In the genomic region with DNA sequence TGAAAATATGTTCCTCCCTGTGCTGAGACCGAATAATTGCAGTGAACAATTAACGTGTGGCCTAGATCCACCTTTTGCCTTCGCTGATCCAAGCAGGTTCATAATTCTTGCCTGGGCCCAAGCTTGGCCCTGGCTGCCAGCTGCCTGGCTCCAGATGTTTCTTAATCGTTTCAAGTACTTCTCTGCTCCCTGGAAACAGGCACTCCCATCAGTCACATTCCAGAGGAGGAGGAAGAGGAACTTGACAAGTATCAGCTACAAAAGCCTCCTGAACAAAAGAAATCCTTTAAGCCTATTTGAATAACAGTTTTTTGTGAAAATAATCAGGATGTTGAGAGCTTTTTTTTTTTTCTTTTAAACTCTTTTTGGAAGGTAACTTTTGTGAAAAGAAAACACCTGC, we compare ENCODE assay signal across 1 cellular context.
TF ChIP-seq lines count a peak whose summit lies in the region.

No MANE protein-coding gene starts in this region.

TF ChIP-seq in HepG2, 621 proteins besides CTCF, POLR2A, EP300 and RAD21:
- TF ChIP-seq, protein P1, sequence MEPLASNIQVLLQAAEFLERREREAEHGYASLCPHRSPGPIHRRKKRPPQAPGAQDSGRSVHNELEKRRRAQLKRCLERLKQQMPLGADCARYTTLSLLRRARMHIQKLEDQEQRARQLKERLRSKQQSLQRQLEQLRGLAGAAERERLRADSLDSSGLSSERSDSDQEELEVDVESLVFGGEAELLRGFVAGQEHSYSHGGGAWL (CRISPR knock-in tag; IDR thresholded peaks at IDR 0.05) = no peak
- no peak for TF ChIP-seq CREB1 (IDR thresholded peaks at IDR 0.05)
- TF ChIP-seq CREB1 (CRISPR knock-in tag; IDR thresholded peaks at IDR 0.05) = no peak
- TF ChIP-seq ZNF547 (CRISPR knock-in tag; IDR thresholded peaks at IDR 0.05) = no peak
- no peak for TF ChIP-seq YEATS2 (CRISPR knock-in tag; IDR thresholded peaks at IDR 0.05; ENCODE audit: borderline replicate concordance)
- no peak for TF ChIP-seq ZFX (CRISPR knock-in tag; IDR thresholded peaks at IDR 0.05; ENCODE audit: low read depth)
- no peak for TF ChIP-seq POLR2AphosphoS5 (IDR thresholded peaks at IDR 0.05; ENCODE audit: low read depth, low read length)
- no peak for TF ChIP-seq KDM2A (CRISPR knock-in tag; IDR thresholded peaks at IDR 0.05; ENCODE audit: borderline replicate concordance, low read depth)
- TF ChIP-seq, protein P2, sequence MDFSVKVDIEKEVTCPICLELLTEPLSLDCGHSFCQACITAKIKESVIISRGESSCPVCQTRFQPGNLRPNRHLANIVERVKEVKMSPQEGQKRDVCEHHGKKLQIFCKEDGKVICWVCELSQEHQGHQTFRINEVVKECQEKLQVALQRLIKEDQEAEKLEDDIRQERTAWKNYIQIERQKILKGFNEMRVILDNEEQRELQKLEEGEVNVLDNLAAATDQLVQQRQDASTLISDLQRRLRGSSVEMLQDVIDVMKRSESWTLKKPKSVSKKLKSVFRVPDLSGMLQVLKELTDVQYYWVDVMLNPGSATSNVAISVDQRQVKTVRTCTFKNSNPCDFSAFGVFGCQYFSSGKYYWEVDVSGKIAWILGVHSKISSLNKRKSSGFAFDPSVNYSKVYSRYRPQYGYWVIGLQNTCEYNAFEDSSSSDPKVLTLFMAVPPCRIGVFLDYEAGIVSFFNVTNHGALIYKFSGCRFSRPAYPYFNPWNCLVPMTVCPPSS (IDR thresholded peaks at IDR 0.05) = no peak
- TF ChIP-seq POGZ (CRISPR knock-in tag; IDR thresholded peaks at IDR 0.05) = no peak
- TF ChIP-seq, protein P3, sequence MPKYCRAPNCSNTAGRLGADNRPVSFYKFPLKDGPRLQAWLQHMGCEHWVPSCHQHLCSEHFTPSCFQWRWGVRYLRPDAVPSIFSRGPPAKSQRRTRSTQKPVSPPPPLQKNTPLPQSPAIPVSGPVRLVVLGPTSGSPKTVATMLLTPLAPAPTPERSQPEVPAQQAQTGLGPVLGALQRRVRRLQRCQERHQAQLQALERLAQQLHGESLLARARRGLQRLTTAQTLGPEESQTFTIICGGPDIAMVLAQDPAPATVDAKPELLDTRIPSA (CRISPR knock-in tag; IDR thresholded peaks at IDR 0.05; ENCODE audit: borderline replicate concordance) = no peak
- TF ChIP-seq ZNF558 (CRISPR knock-in tag; IDR thresholded peaks at IDR 0.05; ENCODE audit: borderline replicate concordance) = no peak
- no peak for TF ChIP-seq ZNF850 (CRISPR knock-in tag; conservative IDR thresholded peaks at IDR 0.05)
- TF ChIP-seq, protein P4, sequence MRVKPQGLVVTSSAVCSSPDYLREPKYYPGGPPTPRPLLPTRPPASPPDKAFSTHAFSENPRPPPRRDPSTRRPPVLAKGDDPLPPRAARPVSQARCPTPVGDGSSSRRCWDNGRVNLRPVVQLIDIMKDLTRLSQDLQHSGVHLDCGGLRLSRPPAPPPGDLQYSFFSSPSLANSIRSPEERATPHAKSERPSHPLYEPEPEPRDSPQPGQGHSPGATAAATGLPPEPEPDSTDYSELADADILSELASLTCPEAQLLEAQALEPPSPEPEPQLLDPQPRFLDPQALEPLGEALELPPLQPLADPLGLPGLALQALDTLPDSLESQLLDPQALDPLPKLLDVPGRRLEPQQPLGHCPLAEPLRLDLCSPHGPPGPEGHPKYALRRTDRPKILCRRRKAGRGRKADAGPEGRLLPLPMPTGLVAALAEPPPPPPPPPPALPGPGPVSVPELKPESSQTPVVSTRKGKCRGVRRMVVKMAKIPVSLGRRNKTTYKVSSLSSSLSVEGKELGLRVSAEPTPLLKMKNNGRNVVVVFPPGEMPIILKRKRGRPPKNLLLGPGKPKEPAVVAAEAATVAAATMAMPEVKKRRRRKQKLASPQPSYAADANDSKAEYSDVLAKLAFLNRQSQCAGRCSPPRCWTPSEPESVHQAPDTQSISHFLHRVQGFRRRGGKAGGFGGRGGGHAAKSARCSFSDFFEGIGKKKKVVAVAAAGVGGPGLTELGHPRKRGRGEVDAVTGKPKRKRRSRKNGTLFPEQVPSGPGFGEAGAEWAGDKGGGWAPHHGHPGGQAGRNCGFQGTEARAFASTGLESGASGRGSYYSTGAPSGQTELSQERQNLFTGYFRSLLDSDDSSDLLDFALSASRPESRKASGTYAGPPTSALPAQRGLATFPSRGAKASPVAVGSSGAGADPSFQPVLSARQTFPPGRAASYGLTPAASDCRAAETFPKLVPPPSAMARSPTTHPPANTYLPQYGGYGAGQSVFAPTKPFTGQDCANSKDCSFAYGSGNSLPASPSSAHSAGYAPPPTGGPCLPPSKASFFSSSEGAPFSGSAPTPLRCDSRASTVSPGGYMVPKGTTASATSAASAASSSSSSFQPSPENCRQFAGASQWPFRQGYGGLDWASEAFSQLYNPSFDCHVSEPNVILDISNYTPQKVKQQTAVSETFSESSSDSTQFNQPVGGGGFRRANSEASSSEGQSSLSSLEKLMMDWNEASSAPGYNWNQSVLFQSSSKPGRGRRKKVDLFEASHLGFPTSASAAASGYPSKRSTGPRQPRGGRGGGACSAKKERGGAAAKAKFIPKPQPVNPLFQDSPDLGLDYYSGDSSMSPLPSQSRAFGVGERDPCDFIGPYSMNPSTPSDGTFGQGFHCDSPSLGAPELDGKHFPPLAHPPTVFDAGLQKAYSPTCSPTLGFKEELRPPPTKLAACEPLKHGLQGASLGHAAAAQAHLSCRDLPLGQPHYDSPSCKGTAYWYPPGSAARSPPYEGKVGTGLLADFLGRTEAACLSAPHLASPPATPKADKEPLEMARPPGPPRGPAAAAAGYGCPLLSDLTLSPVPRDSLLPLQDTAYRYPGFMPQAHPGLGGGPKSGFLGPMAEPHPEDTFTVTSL (CRISPR knock-in tag; IDR thresholded peaks at IDR 0.05; ENCODE audit: borderline replicate concordance) = no peak
- TF ChIP-seq MAZ (IDR thresholded peaks at IDR 0.05; ENCODE audit: borderline replicate concordance, low read depth, low read length) = no peak
- no peak for TF ChIP-seq MAZ (CRISPR knock-in tag; IDR thresholded peaks at IDR 0.05; ENCODE audit: low read depth)
- no peak for TF ChIP-seq PHF21A (CRISPR knock-in tag; IDR thresholded peaks at IDR 0.05)
- TF ChIP-seq ZNF563 (CRISPR knock-in tag; IDR thresholded peaks at IDR 0.05) = no peak
- no peak for TF ChIP-seq KDM4B (CRISPR knock-in tag; IDR thresholded peaks at IDR 0.05)
- TF ChIP-seq SOX5 (CRISPR knock-in tag; IDR thresholded peaks at IDR 0.05; ENCODE audit: borderline replicate concordance) = no peak
- TF ChIP-seq GLI4 (CRISPR knock-in tag; IDR thresholded peaks at IDR 0.05; ENCODE audit: borderline replicate concordance) = no peak
- TF ChIP-seq, protein P5, sequence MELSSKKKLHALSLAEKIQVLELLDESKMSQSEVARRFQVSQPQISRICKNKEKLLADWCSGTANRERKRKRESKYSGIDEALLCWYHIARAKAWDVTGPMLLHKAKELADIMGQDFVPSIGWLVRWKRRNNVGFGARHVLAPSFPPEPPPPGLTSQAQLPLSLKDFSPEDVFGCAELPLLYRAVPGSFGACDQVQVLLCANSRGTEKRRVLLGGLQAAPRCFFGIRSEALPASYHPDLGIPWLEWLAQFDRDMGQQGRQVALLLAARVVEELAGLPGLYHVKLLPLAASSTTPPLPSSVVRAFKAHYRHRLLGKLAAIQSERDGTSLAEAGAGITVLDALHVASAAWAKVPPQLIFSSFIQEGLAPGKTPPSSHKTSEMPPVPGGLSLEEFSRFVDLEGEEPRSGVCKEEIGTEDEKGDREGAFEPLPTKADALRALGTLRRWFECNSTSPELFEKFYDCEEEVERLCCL (CRISPR knock-in tag; IDR thresholded peaks at IDR 0.05; ENCODE audit: borderline replicate concordance) = no peak
